1 cellular context compared by ENCODE assay signal in the genomic region with DNA sequence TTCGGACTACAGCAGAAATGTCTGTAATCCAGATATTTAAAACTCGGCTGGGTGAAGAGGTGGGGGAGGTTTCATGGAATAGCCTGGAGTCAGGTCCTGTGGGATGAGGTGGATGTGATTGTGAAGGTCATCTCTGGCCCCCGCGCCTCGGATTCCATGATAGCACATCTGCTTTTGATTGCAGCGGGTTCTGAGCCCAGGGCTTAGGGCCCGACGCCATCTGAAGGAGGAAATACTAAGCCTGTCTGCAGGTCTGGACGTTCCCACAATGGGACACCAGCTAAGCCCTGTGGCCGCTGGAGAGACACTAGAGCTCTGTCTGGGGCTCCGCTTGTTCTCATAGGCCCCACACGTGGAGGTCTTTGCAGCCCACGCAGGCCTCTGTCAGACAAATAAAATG.
TF ChIP-seq lines count a peak whose summit lies in the region.

No MANE protein-coding gene starts in this region.

TF ChIP-seq in SK-N-SH, 30 proteins besides CTCF, POLR2A, EP300 and RAD21 (continued from another document):
- TF ChIP-seq, protein P1, sequence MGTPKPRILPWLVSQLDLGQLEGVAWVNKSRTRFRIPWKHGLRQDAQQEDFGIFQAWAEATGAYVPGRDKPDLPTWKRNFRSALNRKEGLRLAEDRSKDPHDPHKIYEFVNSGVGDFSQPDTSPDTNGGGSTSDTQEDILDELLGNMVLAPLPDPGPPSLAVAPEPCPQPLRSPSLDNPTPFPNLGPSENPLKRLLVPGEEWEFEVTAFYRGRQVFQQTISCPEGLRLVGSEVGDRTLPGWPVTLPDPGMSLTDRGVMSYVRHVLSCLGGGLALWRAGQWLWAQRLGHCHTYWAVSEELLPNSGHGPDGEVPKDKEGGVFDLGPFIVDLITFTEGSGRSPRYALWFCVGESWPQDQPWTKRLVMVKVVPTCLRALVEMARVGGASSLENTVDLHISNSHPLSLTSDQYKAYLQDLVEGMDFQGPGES (IDR thresholded peaks at IDR 0.05; ENCODE audit: low read depth, low read length): no peak
- TF ChIP-seq CHD2 (IDR thresholded peaks at IDR 0.05; ENCODE audit: low read length, partially characterized antibody) (no peak), MXI1 (IDR thresholded peaks at IDR 0.05; ENCODE audit: low read depth, low read length) (no peak), TAF1 (IDR thresholded peaks at IDR 0.05; ENCODE audit: borderline replicate concordance, low read depth, low read length) (no peak), RXRA (IDR thresholded peaks at IDR 0.05; ENCODE audit: borderline replicate concordance, low read depth) (no peak), SIN3A (IDR thresholded peaks at IDR 0.05; ENCODE audit: borderline replicate concordance, low read depth, low read length) (no peak), FOSL2 (IDR thresholded peaks at IDR 0.05; ENCODE audit: borderline replicate concordance, low read depth) (no peak), YY1 (IDR thresholded peaks at IDR 0.05; ENCODE audit: low read depth) (no peak)
- TF ChIP-seq, protein P2, sequence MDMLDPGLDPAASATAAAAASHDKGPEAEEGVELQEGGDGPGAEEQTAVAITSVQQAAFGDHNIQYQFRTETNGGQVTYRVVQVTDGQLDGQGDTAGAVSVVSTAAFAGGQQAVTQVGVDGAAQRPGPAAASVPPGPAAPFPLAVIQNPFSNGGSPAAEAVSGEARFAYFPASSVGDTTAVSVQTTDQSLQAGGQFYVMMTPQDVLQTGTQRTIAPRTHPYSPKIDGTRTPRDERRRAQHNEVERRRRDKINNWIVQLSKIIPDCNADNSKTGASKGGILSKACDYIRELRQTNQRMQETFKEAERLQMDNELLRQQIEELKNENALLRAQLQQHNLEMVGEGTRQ (IDR thresholded peaks at IDR 0.05; ENCODE audit: borderline replicate concordance, low read depth, low read length): no peak
- TF ChIP-seq, protein P3, sequence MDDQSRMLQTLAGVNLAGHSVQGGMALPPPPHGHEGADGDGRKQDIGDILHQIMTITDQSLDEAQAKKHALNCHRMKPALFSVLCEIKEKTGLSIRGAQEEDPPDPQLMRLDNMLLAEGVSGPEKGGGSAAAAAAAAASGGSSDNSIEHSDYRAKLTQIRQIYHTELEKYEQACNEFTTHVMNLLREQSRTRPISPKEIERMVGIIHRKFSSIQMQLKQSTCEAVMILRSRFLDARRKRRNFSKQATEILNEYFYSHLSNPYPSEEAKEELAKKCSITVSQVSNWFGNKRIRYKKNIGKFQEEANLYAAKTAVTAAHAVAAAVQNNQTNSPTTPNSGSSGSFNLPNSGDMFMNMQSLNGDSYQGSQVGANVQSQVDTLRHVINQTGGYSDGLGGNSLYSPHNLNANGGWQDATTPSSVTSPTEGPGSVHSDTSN (IDR thresholded peaks at IDR 0.05): no peak
- TF ChIP-seq, protein P4, sequence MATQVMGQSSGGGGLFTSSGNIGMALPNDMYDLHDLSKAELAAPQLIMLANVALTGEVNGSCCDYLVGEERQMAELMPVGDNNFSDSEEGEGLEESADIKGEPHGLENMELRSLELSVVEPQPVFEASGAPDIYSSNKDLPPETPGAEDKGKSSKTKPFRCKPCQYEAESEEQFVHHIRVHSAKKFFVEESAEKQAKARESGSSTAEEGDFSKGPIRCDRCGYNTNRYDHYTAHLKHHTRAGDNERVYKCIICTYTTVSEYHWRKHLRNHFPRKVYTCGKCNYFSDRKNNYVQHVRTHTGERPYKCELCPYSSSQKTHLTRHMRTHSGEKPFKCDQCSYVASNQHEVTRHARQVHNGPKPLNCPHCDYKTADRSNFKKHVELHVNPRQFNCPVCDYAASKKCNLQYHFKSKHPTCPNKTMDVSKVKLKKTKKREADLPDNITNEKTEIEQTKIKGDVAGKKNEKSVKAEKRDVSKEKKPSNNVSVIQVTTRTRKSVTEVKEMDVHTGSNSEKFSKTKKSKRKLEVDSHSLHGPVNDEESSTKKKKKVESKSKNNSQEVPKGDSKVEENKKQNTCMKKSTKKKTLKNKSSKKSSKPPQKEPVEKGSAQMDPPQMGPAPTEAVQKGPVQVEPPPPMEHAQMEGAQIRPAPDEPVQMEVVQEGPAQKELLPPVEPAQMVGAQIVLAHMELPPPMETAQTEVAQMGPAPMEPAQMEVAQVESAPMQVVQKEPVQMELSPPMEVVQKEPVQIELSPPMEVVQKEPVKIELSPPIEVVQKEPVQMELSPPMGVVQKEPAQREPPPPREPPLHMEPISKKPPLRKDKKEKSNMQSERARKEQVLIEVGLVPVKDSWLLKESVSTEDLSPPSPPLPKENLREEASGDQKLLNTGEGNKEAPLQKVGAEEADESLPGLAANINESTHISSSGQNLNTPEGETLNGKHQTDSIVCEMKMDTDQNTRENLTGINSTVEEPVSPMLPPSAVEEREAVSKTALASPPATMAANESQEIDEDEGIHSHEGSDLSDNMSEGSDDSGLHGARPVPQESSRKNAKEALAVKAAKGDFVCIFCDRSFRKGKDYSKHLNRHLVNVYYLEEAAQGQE (IDR thresholded peaks at IDR 0.05; ENCODE audit: low read depth, low read length): no peak
